ENCODE assay signal across 13 cellular contexts in genomic region chr2:182057002-182057401, GRCh38.
DNase-seq lines count a peak whose midpoint lies in the region; ATAC-seq and TF ChIP-seq lines count a peak whose summit lies in the region.
"Had no signal": no experiment of that assay in that cellular context is flagged by ENCODE, and none has a peak within 500 bp of the region (broad histone marks: within the 10 kb centered on the region; RNA-seq: fewer than 3 reads in every experiment).

No MANE protein-coding gene starts in this region.

- H3K4me2 ChIP-seq in neural cell (ENCODE audit: low read length) = no peak overlapping the region
- H3K4me2 ChIP-seq: BLaER1 treated with 17β-estradiol and CSF1 and Interleukin-3, amounts not matched to agents 10 nM and 100 nM had no signal

- no peak for TF ChIP-seq RAD21 in neural cell (conservative IDR thresholded peaks at IDR 0.05)

- H3K27me3 ChIP-seq in neural cell (ENCODE audit: insufficient read depth, low read depth, low read length) (no peaks in the 10 kb centered on the region), lower lobe of right lung (ENCODE audit: low read depth) (no peaks in the 10 kb centered on the region), ovary (no peaks in the 10 kb centered on the region)
- H3K27me3 ChIP-seq: BLaER1 treated with 17β-estradiol and CSF1 and Interleukin-3, amounts not matched to agents 10 nM and 100 nM had no signal

- no peaks in the 10 kb centered on the region for H4K20me1 ChIP-seq in neural cell (ENCODE audit: insufficient read depth)
- H4K20me1 ChIP-seq: BLaER1 treated with 17β-estradiol and CSF1 and Interleukin-3, amounts not matched to agents 10 nM and 100 nM had no signal

- no peak overlapping the region for H3K27ac ChIP-seq in neural cell (ENCODE audit: low read length)
- H3K27ac ChIP-seq in lower lobe of right lung = no peak overlapping the region
- H3K27ac ChIP-seq in ovary = no peak overlapping the region
- H3K27ac ChIP-seq: BLaER1 treated with 17β-estradiol and CSF1 and Interleukin-3, amounts not matched to agents 10 nM and 100 nM had no signal

- peak; percentile 66 for TF ChIP-seq EP300 in neural cell (conservative IDR thresholded peaks at IDR 0.05; ENCODE audit: poor library complexity, severe bottlenecking)
- no peak for TF ChIP-seq EP300 in ovary (IDR thresholded peaks at IDR 0.05)

- TF ChIP-seq CTCF in neural cell (IDR thresholded peaks at IDR 0.05; ENCODE audit: poor library complexity, severe bottlenecking) = no peak
- TF ChIP-seq CTCF in lower lobe of right lung (IDR thresholded peaks at IDR 0.05) = no peak
- TF ChIP-seq CTCF in ovary (IDR thresholded peaks at IDR 0.05) = no peak

- TF ChIP-seq POLR2A in ovary (IDR thresholded peaks at IDR 0.05) = no peak

- no peak overlapping the region for H2AFZ ChIP-seq in neural cell (ENCODE audit: low read depth, low read length)

- H3K9ac ChIP-seq in neural cell (ENCODE audit: low read length) = no peak overlapping the region
- H3K9ac ChIP-seq: BLaER1 treated with 17β-estradiol and CSF1 and Interleukin-3, amounts not matched to agents 10 nM and 100 nM had no signal

- H3K4me1 ChIP-seq in lower lobe of right lung (no peaks in the 10 kb centered on the region), ovary (ENCODE audit: insufficient read depth) (no peaks in the 10 kb centered on the region)
- H3K4me1 ChIP-seq: BLaER1 treated with 17β-estradiol and CSF1 and Interleukin-3, amounts not matched to agents 10 nM and 100 nM had no signal

- no peaks in the 10 kb centered on the region for H3K79me2 ChIP-seq in neural cell (replicated peaks; ENCODE audit: insufficient read depth, low read length)

- H3K9me3 ChIP-seq in neural cell (ENCODE audit: low read length) (no peaks in the 10 kb centered on the region), lower lobe of right lung (no peaks in the 10 kb centered on the region), ovary (no peaks in the 10 kb centered on the region)
- H3K9me3 ChIP-seq: BLaER1 treated with 17β-estradiol and CSF1 and Interleukin-3, amounts not matched to agents 10 nM and 100 nM had no signal

- ATAC-seq in lower lobe of right lung = no peak
- ATAC-seq: HCT116 had no signal

- intact Hi-C loops in lower lobe of right lung (cut with DNase I) = no loop called here
- intact Hi-C loops in ovary (cut with DNase I) = no loop called here

- no peaks in the 10 kb centered on the region for H3K36me3 ChIP-seq in neural cell (ENCODE audit: insufficient read depth, low read length)
- H3K36me3 ChIP-seq in lower lobe of right lung = no peaks in the 10 kb centered on the region
- no peaks in the 10 kb centered on the region for H3K36me3 ChIP-seq in ovary
- H3K36me3 ChIP-seq: BLaER1 treated with 17β-estradiol and CSF1 and Interleukin-3, amounts not matched to agents 10 nM and 100 nM had no signal

- DNase-seq in M059J (ENCODE audit: low read depth) = peak; percentile 28
- DNase-seq in NCI-H2081 (lab: John Stamatoyannopoulos, UW) = peak; percentile 2 to 54
- peak; percentile 98 for DNase-seq in NCI-H2227 treated with DMSO at 0.1 percent for 48 hours (lab: John Stamatoyannopoulos, UW)
- no peak for DNase-seq in lower lobe of right lung
- no peak for DNase-seq in ovary
- DNase-seq in stimulated activated CD4-positive, alpha-beta T cell treated with anti-CD3 and anti-CD28 coated beads, Interleukin-2, amount 100 ng/mL, for 48 hours = no peak
- no peak for DNase-seq in NCI-H82 treated with DMSO at 0.1 percent for 48 hours (lab: John Stamatoyannopoulos, UW; ENCODE audit: unreplicated experiment)
- DNase-seq: ACHN; CD4-positive, CD25-positive, alpha-beta regulatory T cell; DMS53 had no signal

- H3F3A ChIP-seq in neural cell (ENCODE audit: insufficient read depth, low read length, poor library complexity, severe bottlenecking) = no peaks in the 10 kb centered on the region

- H3K9me2 ChIP-seq in neural cell (ENCODE audit: insufficient read depth, low read length) = no peaks in the 10 kb centered on the region

- H3K4me3 ChIP-seq in neural cell (ENCODE audit: low read length) (no peak overlapping the region), lower lobe of right lung (no peak overlapping the region), ovary (no peak overlapping the region)
- H3K4me3 ChIP-seq: BLaER1 treated with 17β-estradiol and CSF1 and Interleukin-3, amounts not matched to agents 10 nM and 100 nM had no signal

TF ChIP-seq in neural cell, 6 proteins besides CTCF, POLR2A, EP300 and RAD21:
- peak; percentile 65 for TF ChIP-seq POLR2AphosphoS5 (IDR thresholded peaks at IDR 0.05)
- TF ChIP-seq EZH2 (IDR thresholded peaks at IDR 0.05; ENCODE audit: borderline replicate concordance, insufficient read depth, low read length, poor library complexity, severe bottlenecking) = no peak
- no peak for TF ChIP-seq MXI1 (conservative IDR thresholded peaks at IDR 0.05; ENCODE audit: poor library complexity, severe bottlenecking)
- TF ChIP-seq REST (IDR thresholded peaks at IDR 0.05; ENCODE audit: borderline replicate concordance) = peak; percentile 70
- no peak for TF ChIP-seq TAF1 (IDR thresholded peaks at IDR 0.05; ENCODE audit: low read depth)
- no peak for TF ChIP-seq SMC3 (conservative IDR thresholded peaks at IDR 0.05; ENCODE audit: poor library complexity)
TF ChIP-seq in neural cell: peak in this region for 2.

Comparison
In these comparisons a context has a peak if more than half of its experiments do, and no peak if none do; other contexts are left out.
1. DNase-seq: peak in M059J (single experiment), NCI-H2081 (2 of 2) and NCI-H2227 treated with DMSO at 0.1 percent for 48 hours (single experiment); none in lower lobe of right lung (single experiment), ovary (0 of 5), stimulated activated CD4-positive, alpha-beta T cell treated with anti-CD3 and anti-CD28 coated beads, Interleukin-2, amount 100 ng/mL, for 48 hours (0 of 2) and NCI-H82 treated with DMSO at 0.1 percent for 48 hours (single experiment).